ENCODE assay signal across 23 cellular contexts in the genomic region with DNA sequence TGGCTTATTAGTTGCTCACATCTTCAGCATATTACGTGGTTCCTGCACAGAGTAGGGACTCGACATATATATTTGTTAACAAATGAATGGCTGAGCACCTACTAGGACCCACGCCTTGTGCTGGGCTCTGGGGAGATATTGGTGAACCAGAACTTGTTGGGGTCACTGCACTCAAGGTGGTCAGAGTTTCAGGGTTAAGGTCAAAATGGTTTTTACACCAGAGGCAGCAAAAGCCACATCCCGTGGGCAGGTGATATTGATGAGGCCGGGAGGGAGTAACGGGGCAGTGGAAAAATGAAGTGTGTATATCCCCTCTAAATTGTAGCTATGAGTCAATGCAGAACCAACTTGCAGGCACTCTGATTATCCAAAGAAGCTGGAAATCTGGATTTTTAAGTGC.
"Had no signal": no experiment of that assay in that cellular context is flagged by ENCODE, and none has a peak within 500 bp of the region (broad histone marks: within the 10 kb centered on the region; RNA-seq: fewer than 3 reads in every experiment).

No MANE protein-coding gene starts in this region.

- H3K4me1 Mint-ChIP-seq: immature natural killer cell had no signal

- H3K36me3 Mint-ChIP-seq: immature natural killer cell, mesothelial cell of epicardium had no signal

- ATAC-seq: foreskin keratinocyte, gastroesophageal sphincter, heart left ventricle, left cardiac atrium, left lung, left ventricle myocardium superior, lower lobe of right lung, mucosa of descending colon had no signal

- H3K27me3 ChIP-seq: dorsolateral prefrontal cortex, esophagus muscularis mucosa, foreskin keratinocyte, gastroesophageal sphincter, heart left ventricle, hepatocyte, left lung had no signal

- H3K4me3 Mint-ChIP-seq: immature natural killer cell, mesothelial cell of epicardium had no signal

- H3K79me2 ChIP-seq: hepatocyte had no signal

- H3K27ac ChIP-seq: coronary artery, dorsolateral prefrontal cortex, esophagus muscularis mucosa, foreskin keratinocyte, gastroesophageal sphincter, heart left ventricle, hepatocyte, left lung, lower lobe of right lung had no signal

- H3K36me3 ChIP-seq: esophagus muscularis mucosa, gastroesophageal sphincter, heart left ventricle, left lung, lower lobe of right lung had no signal

- H3K4me3 ChIP-seq: coronary artery, dorsolateral prefrontal cortex, esophagus muscularis mucosa, gastroesophageal sphincter, heart left ventricle, hepatocyte, left lung, lower lobe of right lung, mucosa of descending colon had no signal

- H3K9me3 Mint-ChIP-seq: mesothelial cell of epicardium had no signal

- H3K4me1 ChIP-seq: esophagus muscularis mucosa, foreskin keratinocyte, gastroesophageal sphincter, heart left ventricle, left lung, lower lobe of right lung had no signal

- FAIRE-seq: colon, endothelial cell of umbilical vein, frontal cortex had no signal

- H3K27ac Mint-ChIP-seq: immature natural killer cell, mesothelial cell of epicardium had no signal

- DNase-seq: dermis blood vessel endothelial cell; dorsolateral prefrontal cortex; effector CD4-positive, alpha-beta T cell; effector memory CD4-positive, alpha-beta T cell; foreskin keratinocyte; heart left ventricle; hypothalamus; immature natural killer cell; islet precursor cell; left cardiac atrium; left lung; left ventricle myocardium superior; lower lobe of right lung; mesenchymal stem cell; mucosa of descending colon had no signal

- H3K4me2 ChIP-seq: hepatocyte had no signal

- H3K9me3 ChIP-seq: esophagus muscularis mucosa, gastroesophageal sphincter, heart left ventricle, left lung, lower lobe of right lung, mucosa of descending colon had no signal

- H2AFZ ChIP-seq: hepatocyte had no signal
